Comparison of ENCODE assay signal across 20 cellular contexts in genomic region chr12:23230899-23231298, GRCh38.
DNase-seq lines count a peak whose midpoint lies in the region; ATAC-seq and TF ChIP-seq lines count a peak whose summit lies in the region.
"Had no signal": no experiment of that assay in that cellular context is flagged by ENCODE, and none has a peak within 500 bp of the region (broad histone marks: within the 10 kb centered on the region; RNA-seq: fewer than 3 reads in every experiment).

No MANE protein-coding gene starts in this region.

- TF ChIP-seq CTCF in osteocyte (IDR thresholded peaks at IDR 0.05), result no peak

- no peak overlapping the region for H3K27ac ChIP-seq in mesendoderm (ENCODE audit: low read depth, low read length)
- H3K27ac ChIP-seq: 22Rv1; A549; BLaER1 treated with 17β-estradiol and CSF1 and Interleukin-3, amounts not matched to agents 10 nM and 100 nM; C4-2B had no signal

- H3K9me3 Mint-ChIP-seq in osteocyte (ENCODE audit: unreplicated experiment), result peaks cover 4% of the 10 kb centered on the region
- H3K9me3 Mint-ChIP-seq: CD4-positive, alpha-beta T cell; CD8-positive, alpha-beta T cell had no signal

- H2BK15ac ChIP-seq in mesendoderm (replicated peaks; ENCODE audit: low read depth), result no peak overlapping the region

- H2BK5ac ChIP-seq in mesendoderm (ENCODE audit: low read length), result no peak overlapping the region

- H2AK5ac ChIP-seq in mesendoderm (ENCODE audit: low read length), result no peak overlapping the region

- peak; percentile 88 for ATAC-seq in Right ventricle myocardium superior (ENCODE audit: poor library complexity)
- ATAC-seq in left ventricle myocardium superior, result peak; percentile 93
- ATAC-seq in GM21381 (IDR thresholded peaks at IDR 0.05; ENCODE audit: unreplicated experiment), result no peak
- ATAC-seq: A549; CD8-positive, alpha-beta T cell had no signal

- no peaks in the 10 kb centered on the region for H3K4me1 ChIP-seq in mesendoderm (ENCODE audit: control insufficient read depth, low read depth, low read length)
- H3K4me1 ChIP-seq: A549, Caco-2 had no signal

- H3K27ac Mint-ChIP-seq in osteocyte (ENCODE audit: unreplicated experiment), result no peak overlapping the region
- H3K27ac Mint-ChIP-seq: B cell; CD4-positive, alpha-beta T cell; CD8-positive, alpha-beta T cell had no signal

- no peaks in the 10 kb centered on the region for H3K27me3 Mint-ChIP-seq in osteocyte (ENCODE audit: unreplicated experiment)
- H3K27me3 Mint-ChIP-seq: CD4-positive, alpha-beta T cell had no signal

- H4K5ac ChIP-seq in mesendoderm (ENCODE audit: low read length), result no peak overlapping the region

- no peak overlapping the region for H3K4ac ChIP-seq in mesendoderm (ENCODE audit: low read depth, low read length)

- no peaks in the 10 kb centered on the region for H3K27me3 ChIP-seq in mesendoderm (ENCODE audit: insufficient read depth, low read length, poor library complexity)
- H3K27me3 ChIP-seq: BLaER1 treated with 17β-estradiol and CSF1 and Interleukin-3, amounts not matched to agents 10 nM and 100 nM had no signal

- H3K4me2 ChIP-seq in mesendoderm (ENCODE audit: low read length), result no peak overlapping the region
- H3K4me2 ChIP-seq: A549; BLaER1 treated with 17β-estradiol and CSF1 and Interleukin-3, amounts not matched to agents 10 nM and 100 nM had no signal

- no peaks in the 10 kb centered on the region for H3K79me2 ChIP-seq in mesendoderm (ENCODE audit: control insufficient read depth, insufficient read depth, low read length)

- intact Hi-C loops in Right ventricle myocardium superior (cut with DNase I), result no loop called here
- intact Hi-C loops in cardiac septum (cut with DNase I), result no loop called here
- intact Hi-C loops in left ventricle myocardium superior (cut with micrococcal nuclease), result no loop called here

- H3K79me1 ChIP-seq in mesendoderm (ENCODE audit: low read length), result no peaks in the 10 kb centered on the region

- DNase-seq in NCI-H2196 (lab: John Stamatoyannopoulos, UW; ENCODE audit: unreplicated experiment), result peak; percentile 27
- no peak for DNase-seq in NCI-H2196 treated with DMSO at 0.1 percent for 48 hours (lab: John Stamatoyannopoulos, UW; ENCODE audit: unreplicated experiment)
- no peak for DNase-seq in Right ventricle myocardium superior
- DNase-seq in cardiac septum (ENCODE audit: low spot score), result no peak
- DNase-seq in left ventricle myocardium superior, result no peak
- peak; percentile 42 for DNase-seq in mesendoderm
- no peak for DNase-seq in osteocyte (ENCODE audit: extremely low spot score, unreplicated experiment)
- DNase-seq: AML-193; Caco-2; Calu3; CD4-positive, alpha-beta T cell; CD8-positive, alpha-beta T cell; DMS79 treated with DMSO at 0.1 percent for 48 hours; GF-D8 had no signal

- no peak overlapping the region for H4K8ac ChIP-seq in mesendoderm (ENCODE audit: low read depth, low read length)

- H3K36me3 ChIP-seq in mesendoderm (ENCODE audit: control insufficient read depth, insufficient read depth, low read length), result no peaks in the 10 kb centered on the region
- H3K36me3 ChIP-seq: BLaER1 treated with 17β-estradiol and CSF1 and Interleukin-3, amounts not matched to agents 10 nM and 100 nM had no signal

- H3K4me3 Mint-ChIP-seq in osteocyte (ENCODE audit: unreplicated experiment), result no peak overlapping the region
- H3K4me3 Mint-ChIP-seq: B cell; CD4-positive, alpha-beta T cell; CD8-positive, alpha-beta T cell had no signal

- WGBS in mesendoderm (ENCODE audit: extremely low coverage, insufficient coverage, low lambda C conversion rate), result no CpG with 5 or more reads among the region's 2 CpGs

- no peak overlapping the region for H2BK120ac ChIP-seq in mesendoderm (ENCODE audit: low read depth, low read length)

- H3K4me3 ChIP-seq in mesendoderm (ENCODE audit: low read length), result no peak overlapping the region
- H3K4me3 ChIP-seq: A549; BLaER1 treated with 17β-estradiol and CSF1 and Interleukin-3, amounts not matched to agents 10 nM and 100 nM had no signal

- H3K4me1 Mint-ChIP-seq in osteocyte (ENCODE audit: unreplicated experiment), result no peaks in the 10 kb centered on the region
- H3K4me1 Mint-ChIP-seq: B cell had no signal

- H3K36me3 Mint-ChIP-seq in osteocyte (ENCODE audit: unreplicated experiment), result no peaks in the 10 kb centered on the region
- H3K36me3 Mint-ChIP-seq: CD8-positive, alpha-beta T cell had no signal

- H3K9ac ChIP-seq in mesendoderm (ENCODE audit: low read length), result no peak overlapping the region
- H3K9ac ChIP-seq: BLaER1 treated with 17β-estradiol and CSF1 and Interleukin-3, amounts not matched to agents 10 nM and 100 nM had no signal

- no peak overlapping the region for H3K56ac ChIP-seq in mesendoderm (ENCODE audit: low read length)

- no peak overlapping the region for H3K23ac ChIP-seq in mesendoderm (ENCODE audit: low read length)

- no peak overlapping the region for H3K18ac ChIP-seq in mesendoderm (ENCODE audit: low read length)

Comparison
In these comparisons a context has a peak if more than half of its experiments do, and no peak if none do; other contexts are left out.
1. DNase-seq: peak in NCI-H2196 (single experiment) and mesendoderm (single experiment); none in NCI-H2196 treated with DMSO at 0.1 percent for 48 hours (single experiment), Right ventricle myocardium superior (single experiment), cardiac septum (single experiment), left ventricle myocardium superior (single experiment) and osteocyte (single experiment).